Comparison of ENCODE assay signal across 1 cellular context in genomic region chr6:76992553-76992952, GRCh38.
TF ChIP-seq lines count a peak whose summit lies in the region.

No MANE protein-coding gene starts in this region.

TF ChIP-seq in GM23338, 12 proteins besides CTCF, POLR2A, EP300 and RAD21 (continued from another document):
- TF ChIP-seq STAT1 (IDR thresholded peaks at IDR 0.05; ENCODE audit: unreplicated experiment) (no peak), EZH2 (IDR thresholded peaks at IDR 0.05; ENCODE audit: low read depth, unreplicated experiment) (no peak), ZNF462 (CRISPR knock-in tag; IDR thresholded peaks at IDR 0.05) (no peak), ZNF331 (CRISPR knock-in tag; IDR thresholded peaks at IDR 0.05; ENCODE audit: low read depth) (no peak), EZH2phosphoT487 (IDR thresholded peaks at IDR 0.05; ENCODE audit: unreplicated experiment) (no peak)
